In the genomic region with DNA sequence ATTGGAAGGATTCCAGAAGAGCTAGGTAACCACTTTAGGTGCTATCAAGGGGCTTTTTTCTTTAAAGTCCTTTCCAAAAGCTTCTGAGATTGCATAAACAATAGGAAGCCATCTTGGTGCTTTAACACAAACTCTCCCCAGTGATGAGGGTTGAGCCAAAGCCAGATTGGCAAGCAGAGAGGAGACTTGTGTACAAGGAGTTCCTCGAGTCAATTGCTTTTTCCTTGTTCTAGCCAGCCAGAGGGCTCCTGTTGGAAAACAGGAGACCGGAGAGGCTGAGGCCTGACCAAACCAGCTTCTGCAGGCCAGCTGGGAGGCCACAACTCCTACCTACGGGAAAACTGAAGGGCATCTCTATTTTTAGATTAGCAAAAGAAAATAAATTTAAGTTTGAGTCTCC, we compare ENCODE assay signal across 21 cellular contexts. TPM values are rescaled to one million over a fixed set of nuclear protein-coding genes. Genes with fewer than 3 reads are reported as not detected.
DNase-seq lines count a peak whose midpoint lies in the region; ATAC-seq, FAIRE-seq and TF ChIP-seq lines count a peak whose summit lies in the region.
"Had no signal": no experiment of that assay in that cellular context is flagged by ENCODE, and none has a peak within 500 bp of the region (broad histone marks: within the 10 kb centered on the region; RNA-seq: fewer than 3 reads in every experiment).

No MANE protein-coding gene starts in this region.

- DNase-seq in NCI-H2029 treated with DMSO at 0.1 percent for 48 hours (lab: John Stamatoyannopoulos, UW), result peak; percentile 57
- peak; percentile 3 for DNase-seq in dermis blood vessel endothelial cell
- no peak for DNase-seq in lower lobe of right lung
- peak in 1 of 2 donors; percentile 86 for DNase-seq in suprapubic skin (ENCODE audit: low spot score in 2 of 2)
- no peak for DNase-seq in T-helper 9 cell
- DNase-seq in frontal cortex (ENCODE audit: low spot score in 2 of 2), result no peak
- DNase-seq in central memory CD4-positive, alpha-beta T cell, result no peak
- DNase-seq: activated CD4-positive, alpha-beta T cell treated with anti-CD3 and anti-CD28 coated beads, Interleukin-2, amount 10 ng/mL, durations not matched to agents 7 days and 5 days; adrenal gland; CD4-positive, alpha-beta T cell; effector memory CD4-positive, alpha-beta T cell; GF-D8; NCI-H345; PC-9; stimulated activated CD4-positive, alpha-beta T cell treated with anti-CD3 and anti-CD28 coated beads, Interleukin-4, amount 100 ng/mL, for 1 hour had no signal

- H3K27ac ChIP-seq in lower lobe of right lung (no peak overlapping the region), suprapubic skin (peak overlapping the region; percentile 64)
- H3K27ac ChIP-seq: adrenal gland, PC-9 had no signal

- TF ChIP-seq EP300 in suprapubic skin (IDR thresholded peaks at IDR 0.05), result no peak

- H3K9me3 ChIP-seq in lower lobe of right lung (no peaks in the 10 kb centered on the region), suprapubic skin (no peaks in the 10 kb centered on the region)
- H3K9me3 ChIP-seq: adrenal gland, HAP-1 had no signal

- H3K36me3 ChIP-seq in lower lobe of right lung, result no peaks in the 10 kb centered on the region
- H3K36me3 ChIP-seq in suprapubic skin, result no peaks in the 10 kb centered on the region
- H3K36me3 ChIP-seq: adrenal gland, HAP-1 had no signal

- no peaks in the 10 kb centered on the region for H3K27me3 ChIP-seq in lower lobe of right lung (ENCODE audit: low read depth)
- H3K27me3 ChIP-seq in suprapubic skin, result no peaks in the 10 kb centered on the region
- H3K27me3 ChIP-seq: adrenal gland had no signal

- 33% methylated on average over 3 of the region's 3 CpGs for WGBS in suprapubic skin

- TF ChIP-seq CTCF in lower lobe of right lung (IDR thresholded peaks at IDR 0.05), result no peak
- TF ChIP-seq CTCF in suprapubic skin (IDR thresholded peaks at IDR 0.05), result no peak

- no peak for TF ChIP-seq POLR2A in suprapubic skin (IDR thresholded peaks at IDR 0.05)

- ATAC-seq in lower lobe of right lung (peak; percentile 71 to 76), HG03460 (IDR thresholded peaks at IDR 0.05; ENCODE audit: unreplicated experiment) (no peak)
- ATAC-seq: stimulated activated memory B cell treated with anti-CD40 and anti-IgM and Interleukin-4, amounts not matched to agents 10 μg/mL and 1 μg/mL and 100 μg/mL, for 72 hours had no signal

- H3K4me1 ChIP-seq in lower lobe of right lung (peaks cover 10% of the 10 kb centered on the region), suprapubic skin (peaks cover 25% of the 10 kb centered on the region)
- H3K4me1 ChIP-seq: adrenal gland had no signal

- H3K4me3 ChIP-seq in lower lobe of right lung (no peak overlapping the region), suprapubic skin (no peak overlapping the region)
- H3K4me3 ChIP-seq: adrenal gland, HAP-1, PC-9 had no signal

- intact Hi-C loops in lower lobe of right lung (cut with DNase I), result no loop called here

- FAIRE-seq in frontal cortex (lab: Jason Lieb, UNC), result no peak

RNA-seq across cellular contexts. Expression of a gene that starts 46.5 kb away (rescaled TPM):
- total RNA-seq in dermis blood vessel endothelial cell, result under 0.01 and 0.05 TPM in 2 replicates
- total RNA-seq in lower lobe of right lung, result 5.5 TPM
- 1 to 10 TPM; 3.6 to 6.5 (median 4.5) TPM for total RNA-seq in suprapubic skin
- 76.6 TPM for total RNA-seq in frontal cortex

RNA-seq across cellular contexts. Expression of a gene that starts 58.2 kb away (rescaled TPM):
- total RNA-seq in dermis blood vessel endothelial cell (not detected in 2 replicates), lower lobe of right lung (not detected), suprapubic skin (not detected), frontal cortex (2.0 TPM)
- total RNA-seq: activated CD4-positive, alpha-beta T cell treated with anti-CD3 and anti-CD28 coated beads, Interleukin-2, amount 10 ng/mL, durations not matched to agents 7 days and 5 days; adrenal gland; CD4-positive, alpha-beta T cell; HT1080; mesothelial cell of epicardium; PC-9; renal cortical epithelial cell had no signal

Comparison
In these comparisons a context has a peak if more than half of its experiments do, and no peak if none do; other contexts are left out.
1. DNase-seq: peak in NCI-H2029 treated with DMSO at 0.1 percent for 48 hours (single experiment) and dermis blood vessel endothelial cell (single experiment); none in lower lobe of right lung (single experiment), T-helper 9 cell (single experiment), frontal cortex (0 of 2) and central memory CD4-positive, alpha-beta T cell (single experiment).
2. RNA of a gene that starts 46.5 kb away (total RNA-seq): 76.6 TPM in frontal cortex (single experiment); 5.5 TPM in lower lobe of right lung (single experiment), 3.6 to 6.5 TPM in suprapubic skin and under 0.01 to 0.05 TPM in dermis blood vessel endothelial cell; every median in the first group is over 10 times any median in the second.